Comparison of ENCODE assay signal across 8 cellular contexts in the genomic region with DNA sequence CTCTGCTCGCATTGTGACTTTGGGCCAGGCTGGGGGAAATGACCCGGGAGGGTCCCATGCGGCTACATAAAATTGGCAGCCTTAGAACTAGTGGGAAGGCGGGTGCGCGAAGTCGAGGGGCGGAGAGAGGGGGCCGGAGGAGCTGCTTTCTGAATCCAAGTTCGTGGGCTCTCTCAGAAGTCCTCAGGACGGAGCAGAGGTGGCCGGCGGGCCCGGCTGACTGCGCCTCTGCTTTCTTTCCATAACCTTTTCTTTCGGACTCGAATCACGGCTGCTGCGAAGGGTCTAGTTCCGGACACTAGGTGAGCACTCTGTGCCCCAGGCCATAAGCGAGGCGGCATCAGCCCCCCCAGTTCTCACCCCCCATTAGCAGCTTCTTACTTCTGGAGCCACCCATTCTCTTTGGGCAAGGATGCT. TPM values are rescaled to one million over a fixed set of nuclear protein-coding genes. Genes with fewer than 3 reads are reported as not detected.
DNase-seq lines count a peak whose midpoint lies in the region; ATAC-seq and TF ChIP-seq lines count a peak whose summit lies in the region.

A gene with protein sequence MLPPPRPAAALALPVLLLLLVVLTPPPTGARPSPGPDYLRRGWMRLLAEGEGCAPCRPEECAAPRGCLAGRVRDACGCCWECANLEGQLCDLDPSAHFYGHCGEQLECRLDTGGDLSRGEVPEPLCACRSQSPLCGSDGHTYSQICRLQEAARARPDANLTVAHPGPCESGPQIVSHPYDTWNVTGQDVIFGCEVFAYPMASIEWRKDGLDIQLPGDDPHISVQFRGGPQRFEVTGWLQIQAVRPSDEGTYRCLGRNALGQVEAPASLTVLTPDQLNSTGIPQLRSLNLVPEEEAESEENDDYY (plus strand): TSS at position 176 of the 417 bp plus-strand sequence. CDS start 604 bp downstream, outside the sequence.

- no peaks in the 10 kb centered on the region for H3K9me3 ChIP-seq in vagina

- peak within 1 kb of the TSS; percentile 98 for H3K4me3 Mint-ChIP-seq in activated naive CD4-positive, alpha-beta T cell treated with anti-CD3 and anti-CD28 coated beads, Interleukin-2, amount 50 U/mL, for 24 hours
- peak within 1 kb of the TSS; percentile 93 to 100 (median 98) for H3K4me3 Mint-ChIP-seq in brain
- peak within 1 kb of the TSS; percentile 93 for H3K4me3 Mint-ChIP-seq in memory B cell

- TF ChIP-seq CTCF in brain (conservative IDR thresholded peaks at IDR 0.05) (no peak), vagina (IDR thresholded peaks at IDR 0.05) (no peak)

- intact Hi-C loops in vagina (cut with DNase I), result loop anchor here (5.0 kb wide), 1 partner anchor 70 kb away; no protein-coding TSS in a partner anchor

- peak within 1 kb of the TSS; percentile 94 for H3K27ac Mint-ChIP-seq in activated naive CD4-positive, alpha-beta T cell treated with anti-CD3 and anti-CD28 coated beads, Interleukin-2, amount 50 U/mL, for 24 hours
- peak within 1 kb of the TSS; percentile 95 to 99 (median 98) for H3K27ac Mint-ChIP-seq in brain
- H3K27ac Mint-ChIP-seq in memory B cell, result peak within 1 kb of the TSS; percentile 86

- H3K36me3 Mint-ChIP-seq in activated naive CD4-positive, alpha-beta T cell treated with anti-CD3 and anti-CD28 coated beads, Interleukin-2, amount 50 U/mL, for 24 hours, result no peaks in the 10 kb centered on the region
- H3K36me3 Mint-ChIP-seq in brain (no peaks in the 10 kb centered on the region), memory B cell (no peaks in the 10 kb centered on the region)

- no peak for TF ChIP-seq POLR2A in vagina (IDR thresholded peaks at IDR 0.05)

- ATAC-seq in memory B cell (ENCODE audit: low read depth) (no peak), HG02840 (IDR thresholded peaks at IDR 0.05; ENCODE audit: low FRiP score, unreplicated experiment) (no peak), HG03442 (IDR thresholded peaks at IDR 0.05; ENCODE audit: unreplicated experiment) (no peak)

- H3K4me1 ChIP-seq in vagina, result peaks cover 49% of the 10 kb centered on the region

- peak within 1 kb of the TSS; percentile 68 to 84 for H3K4me3 ChIP-seq in vagina

- no peaks in the 10 kb centered on the region for H3K27me3 ChIP-seq in vagina

- peaks cover 22% of the 10 kb centered on the region for H3K27me3 Mint-ChIP-seq in activated naive CD4-positive, alpha-beta T cell treated with anti-CD3 and anti-CD28 coated beads, Interleukin-2, amount 50 U/mL, for 24 hours
- H3K27me3 Mint-ChIP-seq in brain, result peaks cover 63% of the 10 kb centered on the region
- H3K27me3 Mint-ChIP-seq in memory B cell, result peaks cover 9% of the 10 kb centered on the region

- H3K27ac ChIP-seq in vagina, result peak within 1 kb of the TSS; percentile 96

- peaks cover 30% of the 10 kb centered on the region for H3K4me1 Mint-ChIP-seq in activated naive CD4-positive, alpha-beta T cell treated with anti-CD3 and anti-CD28 coated beads, Interleukin-2, amount 50 U/mL, for 24 hours
- H3K4me1 Mint-ChIP-seq in brain, result peaks cover 52% of the 10 kb centered on the region
- H3K4me1 Mint-ChIP-seq in memory B cell, result peaks cover 21% of the 10 kb centered on the region

- H3K9me3 Mint-ChIP-seq in activated naive CD4-positive, alpha-beta T cell treated with anti-CD3 and anti-CD28 coated beads, Interleukin-2, amount 50 U/mL, for 24 hours, result no peaks in the 10 kb centered on the region
- peaks cover 0 to 5% (median 0%) of the 10 kb centered on the region in 5 experiments for H3K9me3 Mint-ChIP-seq in brain
- no peaks in the 10 kb centered on the region for H3K9me3 Mint-ChIP-seq in memory B cell

- no peak for DNase-seq in activated naive CD4-positive, alpha-beta T cell (lab: John Stamatoyannopoulos, UW)
- DNase-seq in memory B cell (ENCODE audit: low spot score in 2 of 2), result no peak
- no peak for DNase-seq in vagina (ENCODE audit: extremely low spot score in 2 of 2)
- DNase-seq in middle frontal gyrus (ENCODE audit: extremely low spot score, low spot score), result no peak

- no peaks in the 10 kb centered on the region for H3K36me3 ChIP-seq in vagina

RNA-seq across cellular contexts. Expression of the gene that starts here (rescaled TPM):
- 5.0 TPM for polyA plus RNA-seq in brain (ENCODE audit: insufficient read depth, low read depth, low replicate concordance)
- 4.2 TPM for total RNA-seq in vagina
